1 cellular context compared by ENCODE assay signal in genomic region chr2:234293973-234294372, GRCh38.
TF ChIP-seq lines count a peak whose summit lies in the region.

No MANE protein-coding gene starts in this region.

TF ChIP-seq in IMR-90, 13 proteins besides CTCF, POLR2A, EP300 and RAD21 (continued from another document):
- TF ChIP-seq ELK1 (IDR thresholded peaks at IDR 0.05; ENCODE audit: borderline replicate concordance, low read depth, low read length) (no peak), NFE2L2 (IDR thresholded peaks at IDR 0.05; ENCODE audit: low read depth, low read length) (no peak), SMC3 (IDR thresholded peaks at IDR 0.05; ENCODE audit: low read depth, low read length) (no peak), USF2 (IDR thresholded peaks at IDR 0.05; ENCODE audit: low read depth, low read length) (no peak), MAZ (IDR thresholded peaks at IDR 0.05; ENCODE audit: borderline replicate concordance, low read depth, low read length) (no peak), MAFK (IDR thresholded peaks at IDR 0.05; ENCODE audit: low read depth, low read length) (no peak), CEBPB (IDR thresholded peaks at IDR 0.05; ENCODE audit: low read depth, low read length) (no peak), MXI1 (IDR thresholded peaks at IDR 0.05; ENCODE audit: borderline replicate concordance, low read depth, low read length) (no peak), RCOR1 (IDR thresholded peaks at IDR 0.05; ENCODE audit: insufficient replicate concordance, low read length) (no peak), FOS (IDR thresholded peaks at IDR 0.05; ENCODE audit: low read depth, low read length) (no peak)
